23 cellular contexts compared by ENCODE assay signal in the genomic region with DNA sequence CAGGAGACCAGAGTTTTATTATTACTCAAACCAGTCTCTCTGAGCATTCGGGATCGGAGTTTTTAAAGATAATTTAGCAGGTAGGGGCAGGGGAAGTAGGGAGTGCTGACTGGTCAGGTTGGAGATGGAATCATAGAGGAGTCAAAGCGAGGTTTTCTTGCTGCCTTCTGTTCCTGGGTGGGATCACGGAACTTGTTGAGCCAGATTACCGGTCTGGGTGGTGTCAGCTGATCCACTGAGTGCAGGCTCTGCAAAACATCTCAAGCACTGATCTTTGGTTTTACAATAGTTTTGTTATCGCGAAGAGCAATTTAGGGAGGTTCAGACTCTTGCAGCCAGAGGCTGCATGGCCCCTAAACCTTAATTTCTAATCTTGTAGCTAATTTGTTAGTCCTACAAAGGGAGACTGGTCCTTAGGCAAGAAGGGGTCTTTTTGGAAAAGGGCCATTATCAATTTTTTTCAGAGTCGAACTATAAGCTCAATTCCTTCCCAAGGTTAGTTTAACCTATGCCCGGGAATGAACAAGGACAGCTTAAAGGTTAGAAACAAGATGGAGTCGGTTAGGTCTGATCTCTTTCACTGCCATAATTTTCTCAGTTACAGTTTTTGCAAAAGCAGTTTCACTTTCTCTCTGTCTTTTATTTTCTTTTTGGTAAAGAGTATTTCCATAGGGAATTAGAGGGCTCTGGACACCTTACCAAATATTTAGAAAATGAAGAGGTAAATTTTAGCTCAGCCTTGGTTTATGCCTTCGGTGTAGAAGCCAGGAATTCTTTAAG.
DNase-seq lines count a peak whose midpoint lies in the region; ATAC-seq, FAIRE-seq and TF ChIP-seq lines count a peak whose summit lies in the region.
"Had no signal": no experiment of that assay in that cellular context is flagged by ENCODE, and none has a peak within 500 bp of the region (broad histone marks: within the 10 kb centered on the region; RNA-seq: fewer than 3 reads in every experiment).

No MANE protein-coding gene starts in this region.

- H3K27me3 ChIP-seq in HUES64 (ENCODE audit: insufficient read depth, low read length) (no peaks in the 10 kb centered on the region), GM12878 (replicated peaks in 1 of 2; ENCODE audit: control insufficient read depth in 2 of 2, insufficient read depth in 2 of 2, low read length in 1 of 2) (no peaks in the 10 kb centered on the region), layer of hippocampus (ENCODE audit: control insufficient read depth, insufficient read depth, low read length) (no peaks in the 10 kb centered on the region), GM23248 (replicated peaks; ENCODE audit: insufficient read depth) (no peaks in the 10 kb centered on the region)
- H3K27me3 ChIP-seq: breast epithelium, esophagus squamous epithelium, right lobe of liver, tibial artery had no signal

- no peak for TF ChIP-seq RAD21 in GM12878 (IDR thresholded peaks at IDR 0.05; ENCODE audit: insufficient read depth, low read depth, low read length)

- H2AFZ ChIP-seq in GM12878 (ENCODE audit: control insufficient read depth, low read depth, low read length): no peak overlapping the region
- H2AFZ ChIP-seq in GM23248: no peak overlapping the region
- H2AFZ ChIP-seq: PC-9 had no signal

- H3K9me3 ChIP-seq in HUES64 (ENCODE audit: insufficient read depth, low read depth, low read length) (no peaks in the 10 kb centered on the region), GM12878 (replicated peaks; ENCODE audit: control insufficient read depth, insufficient read depth, low read length) (no peaks in the 10 kb centered on the region), GM23248 (ENCODE audit: low read depth) (no peaks in the 10 kb centered on the region)
- H3K9me3 ChIP-seq: breast epithelium, esophagus squamous epithelium, lower lobe of right lung, right lobe of liver, tibial artery had no signal

- no peaks in the 10 kb centered on the region for H3F3A ChIP-seq in GM23248 (ENCODE audit: insufficient read depth)

- CTCF ChIA-PET in GM12878 (lab: Yijun Ruan, JAX): interaction anchor here (0.7 to 1.4 kb wide), 2 partner anchors 9 to 428 kb away, joined by 3 read pairs; no protein-coding TSS in a partner anchor

- TF ChIP-seq CTCF in GM12878 (IDR thresholded peaks at IDR 0.05 in 2 of 3, conservative IDR thresholded peaks at IDR 0.05 in 1 of 3; ENCODE audit: control insufficient read depth in 2 of 3, extremely low read depth in 1 of 3, insufficient read depth in 1 of 3, low read depth in 3 of 3, low read length in 3 of 3): no peak

- no peak for FAIRE-seq in GM12878 (lab: Jason Lieb, UNC)
- FAIRE-seq: D721Med, H54, HTR-8/SVneo had no signal

- RAD21 ChIA-PET in GM12878 (lab: Charles Lee; ENCODE audit: unreplicated experiment): no interaction called here

- no TSS peak for BruUV-seq in GM12878 (replicated peaks; lab: Mats Ljungman, UMichigan)

- H3K27ac ChIP-seq in HUES64 (ENCODE audit: low read depth, low read length) (peak overlapping the region; percentile 44), GM12878 (ENCODE audit: control insufficient read depth, insufficient read depth) (no peak overlapping the region), layer of hippocampus (ENCODE audit: low read depth, low read length) (peak overlapping the region; percentile 30), temporal lobe (ENCODE audit: low read depth, low read length) (peak overlapping the region; percentile 29), GM23248 (no peak overlapping the region)
- H3K27ac ChIP-seq: esophagus squamous epithelium, lower lobe of right lung, PC-9, tibial artery had no signal

- H4K20me1 ChIP-seq in GM12878 (ENCODE audit: control insufficient read depth, insufficient read depth): no peaks in the 10 kb centered on the region
- no peaks in the 10 kb centered on the region for H4K20me1 ChIP-seq in GM23248 (ENCODE audit: insufficient read depth)

- H3K9ac ChIP-seq in HUES64 (ENCODE audit: low read depth, low read length): no peak overlapping the region
- no peak overlapping the region for H3K9ac ChIP-seq in GM12878 (ENCODE audit: control insufficient read depth, insufficient read depth, low read length)
- no peak overlapping the region for H3K9ac ChIP-seq in GM23248

- ATAC-seq in GM12878: no peak
- ATAC-seq: activated naive CD8-positive, alpha-beta T cell treated with anti-CD3 and anti-CD28 coated beads, Interleukin-2, amount 50 U/mL, for 24 hours; right lobe of liver; stimulated activated memory B cell treated with anti-CD40 and anti-IgM and Interleukin-4, amounts not matched to agents 10 μg/mL and 1 μg/mL and 100 μg/mL, for 72 hours had no signal

- in situ Hi-C loops in GM12878 (cut with MboI) (no loop called here), GM23248 (cut with MboI) (no loop called here)

- no peak for TF ChIP-seq POLR2A in GM12878 (IDR thresholded peaks at IDR 0.05; ENCODE audit: low read depth, low read length)

- no peaks in the 10 kb centered on the region for H3K79me2 ChIP-seq in GM12878 (ENCODE audit: control insufficient read depth, insufficient read depth, low read length)
- peaks cover 11% of the 10 kb centered on the region; the same call in 1 of the 2 replicates for H3K79me2 ChIP-seq in GM23248 (ENCODE audit: insufficient read depth)

- no peak overlapping the region for H3K4me3 ChIP-seq in HUES64 (ENCODE audit: low read length)
- H3K4me3 ChIP-seq in GM12878: no peak overlapping the region
- no peak overlapping the region for H3K4me3 ChIP-seq in GM23248
- H3K4me3 ChIP-seq: esophagus squamous epithelium, lower lobe of right lung, PC-9, right lobe of liver, tibial artery had no signal

- H3K4me1 ChIP-seq in HUES64 (ENCODE audit: insufficient read depth, low read length): peaks cover 29% of the 10 kb centered on the region
- no peaks in the 10 kb centered on the region for H3K4me1 ChIP-seq in GM12878 (ENCODE audit: control insufficient read depth, insufficient read depth, low read length)
- no peaks in the 10 kb centered on the region for H3K4me1 ChIP-seq in GM23248 (ENCODE audit: insufficient read depth)
- H3K4me1 ChIP-seq: breast epithelium had no signal

- intact Hi-C loops in GM12878 (cut with micrococcal nuclease; ENCODE audit: unreplicated experiment): no loop called here

- H3K4me2 ChIP-seq in GM12878 (ENCODE audit: control insufficient read depth, insufficient read depth) (no peak overlapping the region), GM23248 (ENCODE audit: unreplicated experiment) (no peak overlapping the region)
- H3K4me2 ChIP-seq: PC-9 had no signal

- WGBS in HUES64: 88% methylated on average over 11 of the region's 11 CpGs
- WGBS in GM12878 (ENCODE audit: insufficient coverage, insufficient replicate concordance, low lambda C conversion rate, missing lambda C conversion rate): 60% methylated on average over 11 of the region's 11 CpGs
- WGBS in GM23248 (ENCODE audit: low coverage in 1 of 2, low lambda C conversion rate in 2 of 2, missing lambda C conversion rate in 2 of 2), 2 experiments: 83 to 84% methylated on average over 11 of the region's 11 CpGs

- H3K36me3 ChIP-seq in HUES64 (ENCODE audit: insufficient read depth, low read length) (peaks cover 6% of the 10 kb centered on the region; the same call in 1 of the 2 replicates), GM12878 (ENCODE audit: control insufficient read depth in 2 of 2, insufficient read depth in 2 of 2, low read length in 1 of 2) (no peaks in the 10 kb centered on the region), GM23248 (ENCODE audit: low read depth) (no peaks in the 10 kb centered on the region)
- H3K36me3 ChIP-seq: lower lobe of right lung, right lobe of liver, tibial artery had no signal

- DNase-seq in GM12878 (ENCODE audit: low read depth, low spot score): no peak
- DNase-seq in activated CD4-positive, alpha-beta T cell treated with anti-CD3 and anti-CD28 coated beads, Interleukin-2, amount 50 U/mL, for 4 hours: no peak
- no peak for DNase-seq in GM23248
- DNase-seq in epidermal melanocyte (ENCODE audit: insufficient read length, low spot score): no peak
- no peak for DNase-seq in SKM-1 treated with dmso at 0.1 percent for 144 hours (lab: John Stamatoyannopoulos, UW; ENCODE audit: unreplicated experiment)
- DNase-seq: activated naive CD8-positive, alpha-beta T cell treated with anti-CD3 and anti-CD28 coated beads, Interleukin-2, amount 50 U/mL, for 24 hours; esophagus squamous epithelium; lower lobe of right lung; naive B cell; NCI-H1417; NCI-H2171; NCI-H748 treated with DMSO at 0.1 percent for 48 hours; right lobe of liver; tibial artery had no signal

- H3K9me2 ChIP-seq in GM23248 (ENCODE audit: insufficient read depth): no peaks in the 10 kb centered on the region

- TF ChIP-seq EP300 in GM12878 (IDR thresholded peaks at IDR 0.05; ENCODE audit: borderline replicate concordance in 1 of 2, control insufficient read depth in 1 of 2, low read depth in 2 of 2, low read length in 2 of 2): no peak

- SMC1A ChIA-PET in GM12878 (lab: Charles Lee; ENCODE audit: uncharacterized antibody, unreplicated experiment): interaction anchor here (0.7 to 1.1 kb wide), 2 partner anchors 9 to 11 kb away, joined by 3 read pairs; no protein-coding TSS in a partner anchor

- POLR2A ChIA-PET in GM12878 (lab: Charles Lee): no interaction called here

TF ChIP-seq in GM12878, 131 proteins besides CTCF, POLR2A, EP300 and RAD21 (continues in another document):
- TF ChIP-seq CHD4 (IDR thresholded peaks at IDR 0.05) (no peak), NRF1 (conservative IDR thresholded peaks at IDR 0.05; ENCODE audit: low read depth, low read length) (no peak)

Comparison
In these comparisons a context has a peak if more than half of its experiments do, and no peak if none do; other contexts are left out.
1. H3K27ac ChIP-seq: peak in HUES64 (single experiment), layer of hippocampus (single experiment) and temporal lobe (single experiment); none in GM12878 (single experiment) and GM23248 (single experiment).